Comparison of ENCODE assay signal across 23 cellular contexts in the genomic region with DNA sequence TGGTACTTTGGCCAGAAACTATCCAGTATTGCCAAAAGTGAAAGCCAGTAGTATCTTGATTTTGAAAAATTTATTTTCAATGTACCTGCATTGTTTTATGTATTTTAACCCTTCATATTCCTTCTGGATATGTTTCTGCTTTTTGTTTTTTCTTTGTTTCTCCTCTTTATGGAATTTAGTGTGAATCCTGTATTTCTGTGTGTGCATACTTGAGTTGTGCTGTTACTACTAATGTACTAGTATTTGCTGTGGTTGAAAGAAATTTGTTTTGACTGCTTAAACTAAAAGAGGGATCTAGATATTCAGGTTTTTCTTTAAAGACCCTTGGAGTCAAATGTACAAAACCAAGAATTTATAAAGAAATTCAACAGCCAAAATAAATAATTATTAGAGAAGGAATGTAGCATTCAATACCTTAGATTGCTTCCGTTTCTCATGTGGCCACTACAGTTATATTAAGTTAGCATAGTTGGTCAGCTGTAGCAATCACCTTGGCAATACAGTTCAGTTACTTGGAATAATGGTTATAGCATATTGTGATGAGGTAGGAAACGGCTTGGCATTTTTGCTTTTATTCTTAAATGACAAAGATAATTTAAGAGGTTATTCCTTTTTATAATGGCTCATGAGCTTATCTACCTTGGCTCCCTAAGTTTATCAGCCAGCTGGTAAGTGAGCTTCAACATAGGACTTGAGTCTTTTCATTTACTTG.
"Had no signal": no experiment of that assay in that cellular context is flagged by ENCODE, and none has a peak within 500 bp of the region (broad histone marks: within the 10 kb centered on the region; RNA-seq: fewer than 3 reads in every experiment).

No MANE protein-coding gene starts in this region.

- H3K4me3 ChIP-seq: lung, neural progenitor cell, sigmoid colon, smooth muscle cell, thoracic aorta, vagina had no signal

- H3K27ac Mint-ChIP-seq: activated naive CD4-positive, alpha-beta T cell treated with anti-CD3 and anti-CD28 coated beads, Interleukin-2, amount 50 U/mL, for 72 hours; activated T-helper 17 cell treated with anti-CD3 and anti-CD28 coated beads, Interleukin-2, amount 50 U/mL, for 72 hours; neural progenitor cell; WTC11 had no signal

- H3K27me3 Mint-ChIP-seq: activated T-helper 17 cell treated with anti-CD3 and anti-CD28 coated beads, Interleukin-2, amount 50 U/mL, for 72 hours; naive thymus-derived CD4-positive, alpha-beta T cell; type B pancreatic cell had no signal

- ATAC-seq: activated naive CD4-positive, alpha-beta T cell treated with anti-CD3 and anti-CD28 coated beads, Interleukin-2, amount 50 U/mL, for 72 hours; activated T-helper 17 cell treated with anti-CD3 and anti-CD28 coated beads, Interleukin-2, amount 50 U/mL, for 72 hours; left lobe of liver; naive thymus-derived CD4-positive, alpha-beta T cell; WTC11 had no signal

- H3K4me3 Mint-ChIP-seq: activated T-helper 17 cell treated with anti-CD3 and anti-CD28 coated beads, Interleukin-2, amount 50 U/mL, for 72 hours; neural progenitor cell; type B pancreatic cell; WTC11 had no signal

- H3K9me3 Mint-ChIP-seq: activated naive CD4-positive, alpha-beta T cell treated with anti-CD3 and anti-CD28 coated beads, Interleukin-2, amount 50 U/mL, for 72 hours; activated T-helper 17 cell treated with anti-CD3 and anti-CD28 coated beads, Interleukin-2, amount 50 U/mL, for 72 hours; naive thymus-derived CD4-positive, alpha-beta T cell; neural progenitor cell; type B pancreatic cell; WTC11 had no signal

- H3K27ac ChIP-seq: brain microvascular endothelial cell, neural progenitor cell, thoracic aorta, vagina had no signal

- DNase-seq: activated T-cell treated with anti-CD3 and anti-CD28 coated beads, Interleukin-2, amount 50 U/mL, for 1 hour; aorta; brain microvascular endothelial cell; central memory CD4-positive, alpha-beta T cell; dermis blood vessel endothelial cell; effector CD8-positive, alpha-beta T cell; foreskin fibroblast; naive thymus-derived CD4-positive, alpha-beta T cell; posterior cingulate gyrus; sigmoid colon; stimulated activated CD4-positive, alpha-beta T cell treated with anti-CD3 and anti-CD28 coated beads, Interleukin-2, amount 100 ng/mL, for 48 hours; stimulated activated CD8-positive, alpha-beta memory T cell treated with anti-CD3 and anti-CD28 coated beads, Interleukin-4, amount 100 ng/mL, for 48 hours; stimulated activated naive CD4-positive, alpha-beta T cell treated with Interleukin-2 at 50 U/mL for 16 hours had no signal

- H3K9me3 ChIP-seq: sigmoid colon, thoracic aorta, vagina had no signal

- H3K36me3 Mint-ChIP-seq: neural progenitor cell, WTC11 had no signal

- H3K36me3 ChIP-seq: brain microvascular endothelial cell, neural progenitor cell, sigmoid colon, thoracic aorta had no signal

- H3K27me3 ChIP-seq: brain microvascular endothelial cell, neural progenitor cell, sigmoid colon, vagina had no signal

- H3K4me2 ChIP-seq: neural progenitor cell, smooth muscle cell had no signal

- H3K9ac ChIP-seq: neural progenitor cell had no signal

- H2AFZ ChIP-seq: neural progenitor cell had no signal
